Comparison of ENCODE assay signal across 8 cellular contexts in the genomic region with DNA sequence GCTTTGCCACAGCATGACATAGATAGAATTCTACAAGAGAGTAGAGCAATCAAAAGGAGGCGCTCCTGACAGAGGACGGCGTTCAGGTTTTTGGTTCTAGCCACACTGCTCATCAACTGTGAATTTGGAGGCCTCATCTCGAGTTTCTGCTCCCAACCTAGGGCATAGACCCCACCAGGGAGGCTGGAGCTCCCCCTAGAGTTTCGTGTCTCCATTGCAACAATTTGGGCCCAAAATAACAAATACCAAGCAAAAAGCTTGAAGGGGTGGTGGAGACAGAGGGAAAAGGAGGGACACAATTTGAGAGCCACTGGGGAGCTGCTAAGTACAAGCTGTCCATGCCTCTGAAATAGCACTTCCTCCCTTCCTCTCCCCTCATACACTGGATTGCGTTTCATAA.
DNase-seq lines count a peak whose midpoint lies in the region; ATAC-seq and TF ChIP-seq lines count a peak whose summit lies in the region.

No MANE protein-coding gene starts in this region.

- H3K9ac ChIP-seq in neuronal stem cell (ENCODE audit: low read depth, low read length, poor library complexity): no peak overlapping the region

- no peak overlapping the region for H2AK5ac ChIP-seq in neuronal stem cell (ENCODE audit: low read depth, low read length)

- WGBS in neuronal stem cell (ENCODE audit: extremely low coverage in 2 of 2, insufficient read length in 2 of 2, insufficient replicate concordance in 1 of 2), 2 donors: no CpG with 5 or more reads among the region's 6 CpGs

- H3K9me3 Mint-ChIP-seq in chondrocyte (ENCODE audit: low read depth): no peaks in the 10 kb centered on the region

- peaks cover 0 to 1% of the 10 kb centered on the region in 2 donors for H3K4me1 ChIP-seq in neuronal stem cell (ENCODE audit: control insufficient read depth in 2 of 2, insufficient read depth in 1 of 2, low read depth in 1 of 2, low read length in 2 of 2)

- no peak overlapping the region for H2BK12ac ChIP-seq in neuronal stem cell (ENCODE audit: low read length)

- H3K4me3 Mint-ChIP-seq in chondrocyte (ENCODE audit: unreplicated experiment): no peak overlapping the region

- no peaks in the 10 kb centered on the region for H3K36me3 Mint-ChIP-seq in chondrocyte (ENCODE audit: low read depth)

- no peak overlapping the region for H3K4me3 ChIP-seq in neuronal stem cell (ENCODE audit: low read length in 2 of 2)

- ATAC-seq in HG02763 (IDR thresholded peaks at IDR 0.05; ENCODE audit: unreplicated experiment): peak; percentile 64

- H3K18ac ChIP-seq in neuronal stem cell (ENCODE audit: low read length): no peak overlapping the region

- no peak overlapping the region for H2BK120ac ChIP-seq in neuronal stem cell (ENCODE audit: low read depth, low read length)

- no peaks in the 10 kb centered on the region for H3K27me3 ChIP-seq in neuronal stem cell (ENCODE audit: control insufficient read depth in 3 of 3, insufficient read depth in 3 of 3, low read depth in 1 of 3, low read length in 3 of 3)

- H3K27ac ChIP-seq in 22Rv1 (no peak overlapping the region), neuronal stem cell (replicated peaks; ENCODE audit: low read length) (no peak overlapping the region)

- no peak overlapping the region for H2AFZ ChIP-seq in neuronal stem cell (ENCODE audit: low read length)

- no peak overlapping the region for H2BK5ac ChIP-seq in neuronal stem cell (ENCODE audit: low read length)

- DNase-seq in NCI-H2107 (lab: John Stamatoyannopoulos, UW): peak; percentile 38
- DNase-seq in chondrocyte (ENCODE audit: low spot score): no peak
- DNase-seq in neuronal stem cell (ENCODE audit: low spot score): peak; percentile 49
- no peak for DNase-seq in activated naive CD4-positive, alpha-beta T cell treated with Interleukin-2 at 50 U/mL for 16 hours
- no peak for DNase-seq in NK-92 (lab: John Stamatoyannopoulos, UW; ENCODE audit: unreplicated experiment)

- no peak overlapping the region for H3K4ac ChIP-seq in neuronal stem cell (ENCODE audit: low read length)

- H2BK15ac ChIP-seq in neuronal stem cell (ENCODE audit: low read length): no peak overlapping the region

- H4K91ac ChIP-seq in neuronal stem cell (ENCODE audit: low read depth, low read length, poor library complexity): no peak overlapping the region

- H3K14ac ChIP-seq in neuronal stem cell (ENCODE audit: low read length): no peak overlapping the region

- no peaks in the 10 kb centered on the region for H3K36me3 ChIP-seq in neuronal stem cell (replicated peaks in 1 of 2; ENCODE audit: control insufficient read depth in 2 of 2, insufficient read depth in 2 of 2, low read length in 2 of 2)

- H3K9me3 ChIP-seq in neuronal stem cell (replicated peaks in 1 of 2; ENCODE audit: control insufficient read depth in 2 of 2, insufficient read depth in 1 of 2, low read depth in 1 of 2, low read length in 2 of 2): peaks cover 4% of the 10 kb centered on the region in 2 donors

- H3K4me2 ChIP-seq in neuronal stem cell (ENCODE audit: insufficient read depth, low read length, poor library complexity, severe bottlenecking): no peak overlapping the region

- TF ChIP-seq CTCF in 22Rv1 (IDR thresholded peaks at IDR 0.05) (peak; percentile 80), GM12874 (IDR thresholded peaks at IDR 0.05; ENCODE audit: insufficient read depth, low read depth, low read length) (peak; percentile 68), chondrocyte (IDR thresholded peaks at IDR 0.05) (peak; percentile 71)

- no peaks in the 10 kb centered on the region for H3K79me1 ChIP-seq in neuronal stem cell (ENCODE audit: low read depth, low read length)

- H3K27ac Mint-ChIP-seq in chondrocyte (ENCODE audit: unreplicated experiment): no peak overlapping the region

- H4K8ac ChIP-seq in neuronal stem cell (ENCODE audit: low read depth, low read length): no peak overlapping the region

- no peaks in the 10 kb centered on the region for H3K4me1 Mint-ChIP-seq in chondrocyte (ENCODE audit: low read depth)

- peaks cover 15% of the 10 kb centered on the region for H3K27me3 Mint-ChIP-seq in chondrocyte (ENCODE audit: low read depth)

- H3K23ac ChIP-seq in neuronal stem cell (ENCODE audit: low read depth, low read length, poor library complexity): no peak overlapping the region

Comparison
In these comparisons a context has a peak if more than half of its experiments do, and no peak if none do; other contexts are left out.
1. DNase-seq: peak in NCI-H2107 (single experiment) and neuronal stem cell (single experiment); none in chondrocyte (single experiment), activated naive CD4-positive, alpha-beta T cell treated with Interleukin-2 at 50 U/mL for 16 hours (single experiment) and NK-92 (single experiment).
2. Peak in every context shown above with its lines, with median percentiles within 50 percentile points of each other: CTCF ChIP-seq.